ENCODE assay signal across 8 cellular contexts in the genomic region with DNA sequence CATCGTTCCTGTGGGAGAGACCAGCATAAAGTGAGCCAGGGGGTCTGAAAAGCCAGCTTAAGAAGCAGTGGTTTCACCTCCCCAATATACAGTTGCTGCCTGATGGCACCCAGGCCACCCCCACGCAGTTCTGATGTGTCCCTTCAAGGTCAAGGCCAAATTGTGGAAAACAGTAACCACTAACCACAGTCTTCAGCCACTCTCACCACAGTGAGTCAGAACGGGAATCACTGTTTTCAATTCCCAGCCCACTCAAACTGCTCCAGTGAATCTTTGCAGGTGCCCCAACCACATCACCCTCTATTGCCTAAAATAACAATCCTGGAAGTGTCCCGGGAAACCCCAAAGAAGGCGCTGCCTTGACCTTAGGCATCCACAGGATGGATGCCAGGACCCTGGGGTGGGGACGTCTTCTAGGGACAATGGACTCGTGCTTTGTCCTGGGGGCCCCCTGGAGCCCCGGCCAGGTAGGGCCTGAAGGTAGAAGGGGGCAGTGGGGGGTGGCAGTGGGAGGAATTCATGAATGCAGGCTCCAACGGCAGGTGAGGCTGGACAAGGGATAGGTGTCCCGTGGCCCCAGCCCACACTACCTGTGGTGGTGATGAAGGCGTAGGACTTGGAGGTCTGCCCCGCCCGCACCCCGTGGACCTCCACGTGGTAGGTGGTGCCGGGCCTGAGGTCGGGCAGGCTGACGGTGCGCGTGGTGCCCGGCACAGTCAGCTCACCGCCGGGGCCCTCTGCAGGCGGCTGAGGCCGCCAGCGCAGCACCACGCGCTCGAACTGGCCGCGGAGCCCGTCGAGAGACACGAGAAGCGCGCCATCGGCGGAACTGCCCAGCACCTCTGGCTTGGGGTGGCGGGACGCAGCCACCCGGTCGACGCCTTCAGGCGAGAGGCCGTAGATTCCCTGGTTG. TPM values are rescaled to one million over a fixed set of nuclear protein-coding genes. Genes with fewer than 3 reads are reported as not detected.
DNase-seq lines count a peak whose midpoint lies in the region; ATAC-seq and TF ChIP-seq lines count a peak whose summit lies in the region.

No MANE protein-coding gene starts in this region.

- no peak overlapping the region for H3K56ac ChIP-seq in H9 (ENCODE audit: insufficient read length, low read depth, low read length)

- peak overlapping the region; percentile 29 for H3K4me2 ChIP-seq in H9 (ENCODE audit: insufficient read depth, insufficient read length, low read length)

- peak overlapping the region; percentile 20 to 29; a peak in 3 of 5 replicates for H3K4me3 Mint-ChIP-seq in H9
- H3K4me3 Mint-ChIP-seq in activated T-cell treated with anti-CD3 and anti-CD28 coated beads, Interleukin-2, amount 50 U/mL, for 4 hours = peak overlapping the region; percentile 19

- H2AFZ ChIP-seq in H9 (ENCODE audit: low read length) = no peak overlapping the region

- no peak overlapping the region for H4K8ac ChIP-seq in H9 (replicated peaks; ENCODE audit: insufficient read length, low read depth, low read length)

- peaks cover 12 to 25% of the 10 kb centered on the region in 2 experiments for H3K4me1 Mint-ChIP-seq in H9
- H3K4me1 Mint-ChIP-seq in activated T-cell treated with anti-CD3 and anti-CD28 coated beads, Interleukin-2, amount 50 U/mL, for 4 hours (ENCODE audit: low read depth) = peaks cover 6% of the 10 kb centered on the region

- no peak overlapping the region for H2AK5ac ChIP-seq in H9 (ENCODE audit: insufficient read length, low read length)

- peaks cover 30% of the 10 kb centered on the region for H3K27me3 Mint-ChIP-seq in H9 (ENCODE audit: low read depth)
- peaks cover 35% of the 10 kb centered on the region for H3K27me3 Mint-ChIP-seq in activated T-cell treated with anti-CD3 and anti-CD28 coated beads, Interleukin-2, amount 50 U/mL, for 4 hours (ENCODE audit: low read depth)

- H3K79me1 ChIP-seq in H9 (ENCODE audit: insufficient read depth, low read depth, low read length, poor library complexity, severe bottlenecking) = no peaks in the 10 kb centered on the region

- no peaks in the 10 kb centered on the region for H4K20me1 ChIP-seq in H9 (ENCODE audit: control insufficient read depth, insufficient read depth, insufficient read length)

- no peak overlapping the region; the same call in 1 of the 2 replicates for H2BK15ac ChIP-seq in H9 (ENCODE audit: low read depth, low read length)

- no peaks in the 10 kb centered on the region for H3K9me3 Mint-ChIP-seq in H9
- no peaks in the 10 kb centered on the region for H3K9me3 Mint-ChIP-seq in activated T-cell treated with anti-CD3 and anti-CD28 coated beads, Interleukin-2, amount 50 U/mL, for 4 hours

- H3K36me3 Mint-ChIP-seq in H9 (ENCODE audit: insufficient read depth in 1 of 3, low read depth in 3 of 3) = no peaks in the 10 kb centered on the region; a peak in 1 of 7 replicates
- no peaks in the 10 kb centered on the region for H3K36me3 Mint-ChIP-seq in activated T-cell treated with anti-CD3 and anti-CD28 coated beads, Interleukin-2, amount 50 U/mL, for 4 hours (ENCODE audit: insufficient read depth)

- no peak overlapping the region for H3K4me3 ChIP-seq in AG09309 (ENCODE audit: control insufficient read depth, low read depth, low read length)
- peak overlapping the region; percentile 5 to 44 for H3K4me3 ChIP-seq in testis

- H2BK120ac ChIP-seq in H9 (ENCODE audit: low read depth, low read length, poor library complexity, severe bottlenecking) = no peak overlapping the region

- no peak overlapping the region for H3K23ac ChIP-seq in H9 (ENCODE audit: insufficient read length, low read depth, low read length)

- H3K27ac Mint-ChIP-seq in H9 = no peak overlapping the region; a peak in 1 of 7 replicates

- no peak overlapping the region for H3K9ac ChIP-seq in H9 (ENCODE audit: extremely low read depth, insufficient read length, low read length)

- no peak overlapping the region for H3K4ac ChIP-seq in H9 (ENCODE audit: low read depth, low read length)

- DNase-seq in AG09309 (ENCODE audit: low read depth) (peak; percentile 61), H9 (no peak), hepatic stellate cell (ENCODE audit: low spot score) (peak; percentile 96), testis (peak; percentile 52), COR-L47 (lab: John Stamatoyannopoulos, UW) (no peak), HT-29 (ENCODE audit: low spot score) (no peak)
- DNase-seq in activated T-cell treated with anti-CD3 and anti-CD28 coated beads, Interleukin-2, amount 50 U/mL, for 4 hours = no peak
- no peak for DNase-seq in activated CD4-positive, alpha-beta T cell treated with anti-CD3 and anti-CD28 coated beads for 4 hours

- H2BK5ac ChIP-seq in H9 (ENCODE audit: insufficient read length, low read length) = no peak overlapping the region

- TF ChIP-seq CTCF in AG09309 (IDR thresholded peaks at IDR 0.05; ENCODE audit: control insufficient read depth, insufficient read depth, low read depth, low read length, missing control alignments) (no peak), H9 (conservative IDR thresholded peaks at IDR 0.05) (no peak), testis (IDR thresholded peaks at IDR 0.05) (no peak)

- peaks cover 3% of the 10 kb centered on the region for H3K23me2 ChIP-seq in H9 (ENCODE audit: insufficient read length, low read depth, low read length, poor library complexity, severe bottlenecking)

- no peaks in the 10 kb centered on the region for H3K36me3 ChIP-seq in testis (ENCODE audit: low read depth, missing control alignments)

- intact Hi-C loops in testis (cut with DNase I; ENCODE audit: low total_unique reads) = no loop called here

- peak overlapping the region; percentile 29 for H2BK12ac ChIP-seq in H9 (ENCODE audit: insufficient read length, low read depth, low read length)

- peak; percentile 28 to 32 for ATAC-seq in activated T-cell treated with anti-CD3 and anti-CD28 coated beads, Interleukin-2, amount 50 U/mL, for 4 hours

- no peak overlapping the region for H4K5ac ChIP-seq in H9 (ENCODE audit: insufficient read length, low read depth, low read length)

- H3K14ac ChIP-seq in H9 (ENCODE audit: insufficient read depth, low read length) = peak overlapping the region; percentile 79

- peak overlapping the region; percentile 77 for H3K18ac ChIP-seq in H9 (ENCODE audit: insufficient read length, low read depth, low read length)

- no peaks in the 10 kb centered on the region for H3K4me1 ChIP-seq in H9 (ENCODE audit: insufficient read depth, low read length)
- H3K4me1 ChIP-seq in testis = peaks cover 37% of the 10 kb centered on the region

- WGBS in H9 (ENCODE audit: extremely low coverage, insufficient read length, low lambda C conversion rate) = no CpG with 5 or more reads among the region's 45 CpGs
- 26 to 29% methylated on average over 8 to 17 of the region's 45 CpGs for WGBS in testis, 2 donors

- no peak overlapping the region for H2BK20ac ChIP-seq in H9 (ENCODE audit: low read depth, low read length, poor library complexity, severe bottlenecking)

- no peaks in the 10 kb centered on the region for H3K79me2 ChIP-seq in H9 (ENCODE audit: insufficient read depth, low read length)

- no peak for TF ChIP-seq POLR2A in testis (IDR thresholded peaks at IDR 0.05)

- H4K91ac ChIP-seq in H9 (ENCODE audit: insufficient read length, low read depth, low read length) = no peak overlapping the region

- no peaks in the 10 kb centered on the region; the same call in 1 of the 2 replicates for H3K27me3 ChIP-seq in H9 (ENCODE audit: insufficient read depth, low read length)
- H3K27me3 ChIP-seq in testis = no peaks in the 10 kb centered on the region

- H3K9me3 ChIP-seq in H9 (ENCODE audit: control insufficient read depth, low read depth, low read length) = no peaks in the 10 kb centered on the region
- no peaks in the 10 kb centered on the region for H3K9me3 ChIP-seq in testis

- H3K27ac ChIP-seq in H9 (ENCODE audit: insufficient read length, low read depth, low read length) = no peak overlapping the region
- peak overlapping the region; percentile 29 to 50 for H3K27ac ChIP-seq in testis

- no peak overlapping the region for H3T11ph ChIP-seq in H9 (ENCODE audit: low read length)

RNA-seq across cellular contexts. Expression of a gene that starts 22.2 kb away (rescaled TPM):
- total RNA-seq in H9 (2021) = 5.0 and 5.2 TPM in 2 replicates
- 1 to 10 TPM; 1.1 to 1.9 (median 1.6) TPM for total RNA-seq in activated T-cell treated with anti-CD3 and anti-CD28 coated beads, Interleukin-2, amount 50 U/mL, for 4 hours
- 10 to 100 TPM; 42.4 to 44.0 TPM for total RNA-seq in testis
- 78.2 TPM for polyA plus RNA-seq in testis (ENCODE audit: insufficient read depth, low read depth, low replicate concordance)
- 0.03 TPM in 1 of 2 replicates, not detected in the other for total RNA-seq in HT-29 (2014; rRNA removed; shearing (Covaris generic))

RNA-seq across cellular contexts. Expression of a gene that starts 41.1 kb away (rescaled TPM):
- total RNA-seq in H9 (2021) = 44.0 and 45.3 TPM in 2 replicates
- total RNA-seq in activated T-cell treated with anti-CD3 and anti-CD28 coated beads, Interleukin-2, amount 50 U/mL, for 4 hours = 10 to 100 TPM; 65.2 to 75.2 (median 67.2) TPM
- 100 to 1,000 TPM; 120 to 138 TPM for total RNA-seq in testis
- polyA plus RNA-seq in testis (ENCODE audit: insufficient read depth, low read depth, low replicate concordance) = 76.3 TPM
- 55.7 and 60.0 TPM in 2 replicates for total RNA-seq in HT-29 (2014; rRNA removed; shearing (Covaris generic))

RNA-seq across cellular contexts. Expression of a gene that starts 43.2 kb away (rescaled TPM):
- total RNA-seq in H9 (2021) = 10.9 and 11.1 TPM in 2 replicates
- total RNA-seq in activated T-cell treated with anti-CD3 and anti-CD28 coated beads, Interleukin-2, amount 50 U/mL, for 4 hours = 1 to 10 TPM; 3.2 to 6.6 (median 4.9) TPM
- 1 to 10 TPM; 7.2 to 9.5 TPM for total RNA-seq in testis
- polyA plus RNA-seq in testis (ENCODE audit: insufficient read depth, low read depth, low replicate concordance) = 11.6 TPM
- 5.2 and 7.4 TPM in 2 replicates for total RNA-seq in HT-29 (2014; rRNA removed; shearing (Covaris generic))

RNA-seq across cellular contexts. Expression of a gene that starts 48.7 kb away (rescaled TPM):
- total RNA-seq in H9 (2021) (not detected in 2 replicates), testis (1 to 10 TPM in 1 of 2 donors, under 1 TPM in 1; 0.81 to 1.7 TPM)
- 1 to 10 TPM in 1 of 3 donors, under 1 TPM in 2; 0.74 to 1.0 (median 0.84) TPM for total RNA-seq in activated T-cell treated with anti-CD3 and anti-CD28 coated beads, Interleukin-2, amount 50 U/mL, for 4 hours
- polyA plus RNA-seq in testis (ENCODE audit: insufficient read depth, low read depth, low replicate concordance) = 0.96 TPM
- total RNA-seq in HT-29 (2014; rRNA removed; shearing (Covaris generic)) = not detected in 2 replicates

Comparison
In these comparisons a context has a peak if more than half of its experiments do, and no peak if none do; other contexts are left out.
1. DNase-seq: peak in AG09309 (single experiment), hepatic stellate cell (single experiment) and testis (single experiment); none in H9 (single experiment), activated T-cell treated with anti-CD3 and anti-CD28 coated beads, Interleukin-2, amount 50 U/mL, for 4 hours (single experiment), COR-L47 (single experiment), activated CD4-positive, alpha-beta T cell treated with anti-CD3 and anti-CD28 coated beads for 4 hours (0 of 2) and HT-29 (single experiment).